ENCODE assay signal across 9 cellular contexts in genomic region chr16:14303182-14303618, GRCh38.
A peak's percentile ranks its signal among the peaks of the same experiment; 100 is the strongest.
DNase-seq lines count a peak whose midpoint lies in the region; TF ChIP-seq lines count a peak whose summit lies in the region.
"Had no signal": no experiment of that assay in that cellular context is flagged by ENCODE, and none has a peak within 500 bp of the region (broad histone marks: within the 10 kb centered on the region; RNA-seq: fewer than 3 reads in every experiment).

No MANE protein-coding gene starts in this region.

- no peak for TF ChIP-seq EP300 in stomach (IDR thresholded peaks at IDR 0.05)

- intact Hi-C loops in stomach (cut with DNase I; ENCODE audit: low total_unique reads) = no loop called here

- TF ChIP-seq POLR2A in stomach (IDR thresholded peaks at IDR 0.05) (no peak), erythroblast (IDR thresholded peaks at IDR 0.05; ENCODE audit: low read length) (no peak)

- H3K36me3 Mint-ChIP-seq in T-helper 1 cell treated with Interleukin-12 subunit alpha and Interleukin-12 subunit beta and Interleukin-4 antibody, amounts not matched to agents 30 μg/mL and 1 μg/mL, for 36 hours (ENCODE audit: low read depth) = no peaks in the 10 kb centered on the region
- no peaks in the 10 kb centered on the region for H3K36me3 Mint-ChIP-seq in activated naive CD8-positive, alpha-beta T cell

- peak overlapping the region; percentile 68; the same call in 1 of the 2 replicates for H3K9ac ChIP-seq in iPS-20b (ENCODE audit: low read depth, low read length)

- no peak overlapping the region for H3K27ac ChIP-seq in iPS-20b (ENCODE audit: low read length)
- H3K27ac ChIP-seq in stomach = peak overlapping the region in 4 of 5 donors; percentile 58 to 86 (median 80)

- peaks cover 32% of the 10 kb centered on the region for H3K27me3 Mint-ChIP-seq in T-helper 1 cell treated with Interleukin-12 subunit alpha and Interleukin-12 subunit beta and Interleukin-4 antibody, amounts not matched to agents 30 μg/mL and 1 μg/mL, for 36 hours (ENCODE audit: low read depth)
- no peaks in the 10 kb centered on the region for H3K27me3 Mint-ChIP-seq in activated naive CD8-positive, alpha-beta T cell

- peaks cover 10% of the 10 kb centered on the region for H3K4me1 Mint-ChIP-seq in T-helper 1 cell treated with Interleukin-12 subunit alpha and Interleukin-12 subunit beta and Interleukin-4 antibody, amounts not matched to agents 30 μg/mL and 1 μg/mL, for 36 hours (ENCODE audit: low read depth)
- peaks cover 35% of the 10 kb centered on the region for H3K4me1 Mint-ChIP-seq in activated naive CD8-positive, alpha-beta T cell (ENCODE audit: low read depth)

- no peak for DNase-seq in T-helper 1 cell
- DNase-seq in stomach = no peak
- DNase-seq in G401 (ENCODE audit: low spot score) = no peak
- DNase-seq in NCI-H1092 (lab: John Stamatoyannopoulos, UW) = no peak
- DNase-seq in erythroblast (lab: John Stamatoyannopoulos, UW) = no peak
- DNase-seq: NCI-H510A had no signal

- H3K27me3 ChIP-seq in iPS-20b (ENCODE audit: insufficient read depth, low read length) (peaks cover 30% of the 10 kb centered on the region; the same call in 1 of the 2 replicates), stomach (peaks cover 0 to 32% (median 0%) of the 10 kb centered on the region in 3 donors)

- no peaks in the 10 kb centered on the region for H3K9me3 Mint-ChIP-seq in T-helper 1 cell treated with Interleukin-12 subunit alpha and Interleukin-12 subunit beta and Interleukin-4 antibody, amounts not matched to agents 30 μg/mL and 1 μg/mL, for 36 hours
- H3K9me3 Mint-ChIP-seq in activated naive CD8-positive, alpha-beta T cell (ENCODE audit: low read depth) = no peaks in the 10 kb centered on the region

- H3K4me1 ChIP-seq in iPS-20b (ENCODE audit: insufficient read depth, low read length) = peaks cover 32% of the 10 kb centered on the region
- peaks cover 21 to 68% (median 49%) of the 10 kb centered on the region in 4 donors for H3K4me1 ChIP-seq in stomach

- peak overlapping the region; percentile 72 for H3K4me3 Mint-ChIP-seq in T-helper 1 cell treated with Interleukin-12 subunit alpha and Interleukin-12 subunit beta and Interleukin-4 antibody, amounts not matched to agents 30 μg/mL and 1 μg/mL, for 36 hours
- H3K4me3 Mint-ChIP-seq in activated naive CD8-positive, alpha-beta T cell = peak overlapping the region; percentile 85

- H3K9me3 ChIP-seq in iPS-20b (ENCODE audit: insufficient read depth, low read depth, low read length) (no peaks in the 10 kb centered on the region), stomach (no peaks in the 10 kb centered on the region)

- peak overlapping the region; percentile 82 for H3K4me3 ChIP-seq in iPS-20b (ENCODE audit: low read length)
- H3K4me3 ChIP-seq in stomach = peak overlapping the region; percentile 82 to 98 (median 94)

- no peak overlapping the region for H3K27ac Mint-ChIP-seq in T-helper 1 cell treated with Interleukin-12 subunit alpha and Interleukin-12 subunit beta and Interleukin-4 antibody, amounts not matched to agents 30 μg/mL and 1 μg/mL, for 36 hours
- H3K27ac Mint-ChIP-seq in activated naive CD8-positive, alpha-beta T cell = no peak overlapping the region

- TF ChIP-seq CTCF in stomach (IDR thresholded peaks at IDR 0.05) = no peak

- in situ Hi-C loops in G401 (cut with HindIII; ENCODE audit: low sequenced_read_pairs) = no loop called here

- H3K36me3 ChIP-seq in iPS-20b (ENCODE audit: insufficient read depth, low read depth, low read length) = no peaks in the 10 kb centered on the region
- H3K36me3 ChIP-seq in stomach = no peaks in the 10 kb centered on the region

- 21 to 33% (median 31%) methylated on average over 14 of the region's 14 CpGs for whole genome bisulfite sequencing in stomach, 5 donors
